In genomic region chr6:137488736-137489409, GRCh38 we compare ENCODE assay signal across 13 cellular contexts. TPM values are rescaled to one million over a fixed set of nuclear protein-coding genes. Genes with fewer than 3 reads are reported as not detected.
DNase-seq lines count a peak whose midpoint lies in the region; ATAC-seq and TF ChIP-seq lines count a peak whose summit lies in the region.
"Had no signal": no experiment of that assay in that cellular context is flagged by ENCODE, and none has a peak within 500 bp of the region (broad histone marks: within the 10 kb centered on the region; RNA-seq: fewer than 3 reads in every experiment).

No MANE protein-coding gene starts in this region.

- H2AK5ac ChIP-seq in H9 (ENCODE audit: insufficient read length, low read length) = no peak overlapping the region

- H3K27me3 Mint-ChIP-seq in CD8-positive, alpha-beta T cell (ENCODE audit: low read depth) = peaks cover 81% of the 10 kb centered on the region
- peaks cover 100% of the 10 kb centered on the region for H3K27me3 Mint-ChIP-seq in H9 (ENCODE audit: low read depth)
- H3K27me3 Mint-ChIP-seq in Caco-2 (ENCODE audit: insufficient read depth, unreplicated experiment) = no peaks in the 10 kb centered on the region

- H3K27me3 ChIP-seq in CD8-positive, alpha-beta T cell (ENCODE audit: insufficient read depth, low read length) = peaks cover 76% of the 10 kb centered on the region
- peaks cover 72% of the 10 kb centered on the region for H3K27me3 ChIP-seq in H9 (ENCODE audit: insufficient read depth, low read length)
- peaks cover 96% of the 10 kb centered on the region for H3K27me3 ChIP-seq in neural cell (ENCODE audit: insufficient read depth, low read depth, low read length)
- no peaks in the 10 kb centered on the region for H3K27me3 ChIP-seq in Caco-2 (replicated peaks; ENCODE audit: control insufficient read depth, insufficient read depth, low read length)

- H3K4me2 ChIP-seq in H9 (ENCODE audit: insufficient read depth, insufficient read length, low read length) (peak overlapping the region; percentile 77), neural cell (ENCODE audit: low read length) (no peak overlapping the region)

- H3K79me2 ChIP-seq in H9 (ENCODE audit: insufficient read depth, low read length) = no peaks in the 10 kb centered on the region
- no peaks in the 10 kb centered on the region for H3K79me2 ChIP-seq in neural cell (replicated peaks; ENCODE audit: insufficient read depth, low read length)

- peaks cover 26% of the 10 kb centered on the region for H3K23me2 ChIP-seq in H9 (ENCODE audit: insufficient read length, low read depth, low read length, poor library complexity, severe bottlenecking)

- no peak overlapping the region for H3T11ph ChIP-seq in H9 (ENCODE audit: low read length)

- H4K91ac ChIP-seq in H9 (ENCODE audit: insufficient read length, low read depth, low read length) = no peak overlapping the region

- H3K4me1 Mint-ChIP-seq in CD8-positive, alpha-beta T cell (ENCODE audit: low read depth) = peaks cover 34% of the 10 kb centered on the region
- H3K4me1 Mint-ChIP-seq in H9 (peaks cover 58 to 69% of the 10 kb centered on the region in 2 experiments), Caco-2 (ENCODE audit: low read depth, unreplicated experiment) (no peaks in the 10 kb centered on the region)

- H3F3A ChIP-seq in neural cell (ENCODE audit: insufficient read depth, low read length, poor library complexity, severe bottlenecking) = no peaks in the 10 kb centered on the region

- no peak for DNase-seq in CD8-positive, alpha-beta T cell
- DNase-seq in H9 (peak; percentile 73), ecto neural progenitor cell (ENCODE audit: low spot score) (peak; percentile 63), Caco-2 (no peak)
- DNase-seq: NCI-H82 had no signal

- no peak for TF ChIP-seq CTCF in CD8-positive, alpha-beta T cell (IDR thresholded peaks at IDR 0.05)
- TF ChIP-seq CTCF in H9 (conservative IDR thresholded peaks at IDR 0.05) (no peak), neural cell (IDR thresholded peaks at IDR 0.05; ENCODE audit: poor library complexity, severe bottlenecking) (no peak), Caco-2 (IDR thresholded peaks at IDR 0.05; ENCODE audit: insufficient read depth in 1 of 2, low read depth in 1 of 2, low read length in 1 of 2, severe bottlenecking in 1 of 2, unreplicated experiment in 1 of 2) (no peak)

- POLR2A ChIA-PET in CD8-positive, alpha-beta T cell (lab: Charles Lee) = interaction anchor here (0.9 kb wide), 1 partner anchor 49 kb away, joined by 3 read pairs; no protein-coding TSS in a partner anchor
- POLR2A ChIA-PET in Caco-2 (lab: Charles Lee) = no interaction called here

- H3K36me3 ChIP-seq in CD8-positive, alpha-beta T cell (ENCODE audit: insufficient read depth, low read length) = no peaks in the 10 kb centered on the region
- no peaks in the 10 kb centered on the region for H3K36me3 ChIP-seq in neural cell (ENCODE audit: insufficient read depth, low read length)
- H3K36me3 ChIP-seq in Caco-2 (ENCODE audit: control insufficient read depth, insufficient read depth, low read length) = no peaks in the 10 kb centered on the region

- no peak overlapping the region for H3K23ac ChIP-seq in H9 (ENCODE audit: insufficient read length, low read depth, low read length)

- no peak overlapping the region for H3K4ac ChIP-seq in H9 (ENCODE audit: low read depth, low read length)

- H3K27ac Mint-ChIP-seq in CD8-positive, alpha-beta T cell = no peak overlapping the region
- H3K27ac Mint-ChIP-seq in H9 = no peak overlapping the region
- no peak overlapping the region for H3K27ac Mint-ChIP-seq in Caco-2 (ENCODE audit: unreplicated experiment)

- peaks cover 2% of the 10 kb centered on the region for H3K9me3 Mint-ChIP-seq in CD8-positive, alpha-beta T cell
- H3K9me3 Mint-ChIP-seq in H9 = no peaks in the 10 kb centered on the region; a peak in 2 of 5 replicates
- no peaks in the 10 kb centered on the region for H3K9me3 Mint-ChIP-seq in Caco-2 (ENCODE audit: unreplicated experiment)

- H3K9me2 ChIP-seq in neural cell (ENCODE audit: insufficient read depth, low read length) = no peaks in the 10 kb centered on the region

- H2AFZ ChIP-seq in H9 (ENCODE audit: low read length) (peak overlapping the region; percentile 6), neural cell (ENCODE audit: low read depth, low read length) (no peak overlapping the region)

- H3K4me3 ChIP-seq in CD8-positive, alpha-beta T cell (ENCODE audit: low read depth, low read length) = peak overlapping the region; percentile 22
- H3K4me3 ChIP-seq in neural cell (ENCODE audit: low read length) = peak overlapping the region; percentile 28
- H3K4me3 ChIP-seq in Caco-2 (ENCODE audit: low read depth, low read length) = no peak overlapping the region
- H3K4me3 ChIP-seq: lung had no signal

- no peak for TF ChIP-seq RAD21 in neural cell (conservative IDR thresholded peaks at IDR 0.05)

- peak overlapping the region; percentile 71 for H3K4me3 Mint-ChIP-seq in CD8-positive, alpha-beta T cell
- H3K4me3 Mint-ChIP-seq in H9 (peak overlapping the region; percentile 60 to 87), Caco-2 (ENCODE audit: unreplicated experiment) (no peak overlapping the region)

- H4K20me1 ChIP-seq in H9 (ENCODE audit: control insufficient read depth, insufficient read depth, insufficient read length) (peaks cover 2% of the 10 kb centered on the region), neural cell (ENCODE audit: insufficient read depth) (no peaks in the 10 kb centered on the region)

- H3K36me3 Mint-ChIP-seq in CD8-positive, alpha-beta T cell = no peaks in the 10 kb centered on the region
- H3K36me3 Mint-ChIP-seq in H9 (ENCODE audit: insufficient read depth in 1 of 3, low read depth in 3 of 3) (no peaks in the 10 kb centered on the region; a peak in 1 of 7 replicates), Caco-2 (ENCODE audit: insufficient read depth, unreplicated experiment) (no peaks in the 10 kb centered on the region)

- ATAC-seq in CD8-positive, alpha-beta T cell = peak; percentile 14
- ATAC-seq in HG03457 (IDR thresholded peaks at IDR 0.05; ENCODE audit: unreplicated experiment) = no peak
- no peak for ATAC-seq in GM21423 (IDR thresholded peaks at IDR 0.05; ENCODE audit: unreplicated experiment)
- no peak for ATAC-seq in HG03571 (IDR thresholded peaks at IDR 0.05; ENCODE audit: unreplicated experiment)
- ATAC-seq: HCT116 had no signal

- H3K9me3 ChIP-seq in CD8-positive, alpha-beta T cell (ENCODE audit: low read length) = no peaks in the 10 kb centered on the region
- H3K9me3 ChIP-seq in H9 (ENCODE audit: control insufficient read depth, low read depth, low read length) (no peaks in the 10 kb centered on the region), neural cell (ENCODE audit: low read length) (no peaks in the 10 kb centered on the region), Caco-2 (no peaks in the 10 kb centered on the region)

- no peak overlapping the region for H4K8ac ChIP-seq in H9 (replicated peaks; ENCODE audit: insufficient read length, low read depth, low read length)

- intact Hi-C loops in CD8-positive, alpha-beta T cell (cut with DNase I, micrococcal nuclease) = loop anchor here in 1 of 2 experiments (2.0 kb wide), 1 partner anchor 84 kb away; no protein-coding TSS in a partner anchor
- intact Hi-C loops in Caco-2 (cut with micrococcal nuclease; ENCODE audit: unreplicated experiment) = no loop called here

- no peak overlapping the region for H3K27ac ChIP-seq in CD8-positive, alpha-beta T cell (ENCODE audit: low read depth, low read length)
- H3K27ac ChIP-seq in H9 (ENCODE audit: insufficient read length, low read depth, low read length) (no peak overlapping the region), neural cell (ENCODE audit: low read length) (no peak overlapping the region)

- peaks cover 44% of the 10 kb centered on the region for H3K4me1 ChIP-seq in CD8-positive, alpha-beta T cell (ENCODE audit: insufficient read depth, low read length)
- H3K4me1 ChIP-seq in H9 (ENCODE audit: insufficient read depth, low read length) = no peaks in the 10 kb centered on the region; the same call in 1 of the 2 replicates
- H3K4me1 ChIP-seq in Caco-2 = no peaks in the 10 kb centered on the region

- H3K18ac ChIP-seq in H9 (ENCODE audit: insufficient read length, low read depth, low read length) = no peak overlapping the region

- WGBS in H9 (ENCODE audit: extremely low coverage, insufficient read length, low lambda C conversion rate) = no CpG with 5 or more reads among the region's 52 CpGs

- BruUV-seq in Caco-2 (replicated peaks; lab: Mats Ljungman, UMichigan) = no TSS peak

- H3K56ac ChIP-seq in H9 (ENCODE audit: insufficient read length, low read depth, low read length) = no peak overlapping the region

- no peak overlapping the region for H2BK5ac ChIP-seq in H9 (ENCODE audit: insufficient read length, low read length)

- no peak overlapping the region for H2BK12ac ChIP-seq in H9 (ENCODE audit: insufficient read length, low read depth, low read length)

- CTCF ChIA-PET in CD8-positive, alpha-beta T cell (lab: Charles Lee) = interaction anchor here (1.0 to 1.2 kb wide), 3 partner anchors 9 to 102 kb away, joined by 3 to 5 read pairs (median 3); no protein-coding TSS in a partner anchor
- CTCF ChIA-PET in Caco-2 (lab: Charles Lee) = no interaction called here

- H3K9ac ChIP-seq in H9 (ENCODE audit: extremely low read depth, insufficient read length, low read length) (no peak overlapping the region), neural cell (ENCODE audit: low read length) (no peak overlapping the region)

- H2BK15ac ChIP-seq in H9 (ENCODE audit: low read depth, low read length) = no peak overlapping the region

- H3K14ac ChIP-seq in H9 (ENCODE audit: insufficient read depth, low read length) = no peak overlapping the region

- no peaks in the 10 kb centered on the region for H3K79me1 ChIP-seq in H9 (ENCODE audit: insufficient read depth, low read depth, low read length, poor library complexity, severe bottlenecking)

- no peak for TF ChIP-seq EP300 in neural cell (conservative IDR thresholded peaks at IDR 0.05; ENCODE audit: poor library complexity, severe bottlenecking)

- no peak overlapping the region for H2BK20ac ChIP-seq in H9 (ENCODE audit: low read depth, low read length, poor library complexity, severe bottlenecking)

- H2BK120ac ChIP-seq in H9 (ENCODE audit: low read depth, low read length, poor library complexity, severe bottlenecking) = no peak overlapping the region

- no peak overlapping the region for H4K5ac ChIP-seq in H9 (ENCODE audit: insufficient read length, low read depth, low read length)

TF ChIP-seq in neural cell, 6 proteins besides CTCF, POLR2A, EP300 and RAD21:
- TF ChIP-seq MXI1 (conservative IDR thresholded peaks at IDR 0.05; ENCODE audit: poor library complexity, severe bottlenecking) = no peak
- TF ChIP-seq EZH2 (IDR thresholded peaks at IDR 0.05; ENCODE audit: borderline replicate concordance, insufficient read depth, low read length, poor library complexity, severe bottlenecking) = peak; percentile 69
TF ChIP-seq in neural cell: peak in this region for 1.

RNA-seq across cellular contexts. Expression of gene OLIG3, which starts 5.3 kb away (rescaled TPM):
- not detected for total RNA-seq in CD8-positive, alpha-beta T cell
- total RNA-seq in H9 (2021) (0.22 and 0.42 TPM in 2 replicates), Caco-2 (2022) (0.21 TPM in 1 of 2 replicates, not detected in the other)
- not detected in 2 replicates for polyA plus RNA-seq in neural cell
- not detected in 2 replicates for polyA minus RNA-seq in neural cell
- total RNA-seq: epithelial cell of proximal tubule, lung, skeletal muscle tissue had no signal
- polyA plus RNA-seq: lung had no signal

Comparison
In these comparisons a context has a peak if more than half of its experiments do, and no peak if none do; other contexts are left out.
1. DNase-seq: peak in H9 (single experiment) and ecto neural progenitor cell (single experiment); none in CD8-positive, alpha-beta T cell (0 of 7) and Caco-2 (0 of 2).